ENCODE assay signal across 12 cellular contexts in the genomic region with DNA sequence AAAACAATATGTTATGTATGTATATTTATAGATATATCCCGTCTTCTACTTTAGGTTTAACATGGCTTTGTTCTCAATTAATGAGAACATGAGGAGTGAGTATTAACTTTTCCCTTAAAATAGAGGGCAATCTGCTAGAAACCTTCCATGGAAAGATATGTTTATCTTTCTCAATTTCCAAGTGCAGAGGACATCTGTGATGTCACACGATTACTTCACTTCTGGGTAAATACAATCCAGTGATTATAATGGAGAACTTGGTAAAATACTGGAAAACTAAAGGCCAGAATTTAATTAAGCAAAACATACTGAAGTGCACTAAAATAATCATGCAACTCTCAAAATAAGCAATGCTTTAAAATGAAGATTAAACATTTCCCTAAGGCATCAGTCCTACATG. TPM values are rescaled to one million over a fixed set of nuclear protein-coding genes. Genes with fewer than 3 reads are reported as not detected.
"Had no signal": no experiment of that assay in that cellular context is flagged by ENCODE, and none has a peak within 500 bp of the region (broad histone marks: within the 10 kb centered on the region; RNA-seq: fewer than 3 reads in every experiment).

No MANE protein-coding gene starts in this region.

- H2AFZ ChIP-seq: GM23248, GM23338 had no signal

- ATAC-seq: GM23338, HCT116 had no signal

- FAIRE-seq: H1, H54 had no signal

- DNase-seq: GM23248, GOT3, H7, H9, HCEC 1CT, HFFc6 had no signal

- H3K4me3 ChIP-seq: GM23248, GM23338, HAP-1 had no signal

- H3K4me1 ChIP-seq: HAP-1 had no signal

- H3K36me3 ChIP-seq: HAP-1 had no signal

- H3K4me2 ChIP-seq: GM23338 had no signal

- H3K9me3 ChIP-seq: HAP-1 had no signal

- H3K27ac ChIP-seq: GM23248 had no signal

- H3K9ac ChIP-seq: GM23248 had no signal

RNA-seq across cellular contexts. Expression of a gene that starts 11.9 kb away (rescaled TPM):
- total RNA-seq: H4 had no signal
